ENCODE assay signal across 12 cellular contexts in genomic region chr20:57400262-57400701, GRCh38. TPM values are rescaled to one million over a fixed set of nuclear protein-coding genes. Genes with fewer than 3 reads are reported as not detected.
DNase-seq lines count a peak whose midpoint lies in the region; ATAC-seq and TF ChIP-seq lines count a peak whose summit lies in the region.
"Had no signal": no experiment of that assay in that cellular context is flagged by ENCODE, and none has a peak within 500 bp of the region (broad histone marks: within the 10 kb centered on the region; RNA-seq: fewer than 3 reads in every experiment).

No MANE protein-coding gene starts in this region.

- peaks cover 0 to 19% of the 10 kb centered on the region in 2 donors for H3K27me3 Mint-ChIP-seq in CD8-positive, alpha-beta memory T cell

- no peak overlapping the region for H2BK15ac ChIP-seq in IMR-90 (ENCODE audit: low read depth, low read length)

- no peak overlapping the region for H3K27ac ChIP-seq in CD8-positive, alpha-beta memory T cell (ENCODE audit: low read depth, low read length)
- no peak overlapping the region for H3K27ac ChIP-seq in IMR-90 (ENCODE audit: insufficient read depth, low read length)
- H3K27ac ChIP-seq in osteoblast (ENCODE audit: low read depth, low read length): no peak overlapping the region
- no peak overlapping the region for H3K27ac ChIP-seq in smooth muscle cell (ENCODE audit: low read depth)

- dilution Hi-C loops in IMR-90 (cut with HindIII; ENCODE audit: low sequenced_read_pairs, unreplicated experiment): no loop called here

- peaks cover 72% of the 10 kb centered on the region for H3K36me3 ChIP-seq in CD8-positive, alpha-beta memory T cell (ENCODE audit: insufficient read depth, low read length)
- peaks cover 27% of the 10 kb centered on the region for H3K36me3 ChIP-seq in IMR-90 (ENCODE audit: control insufficient read depth, insufficient read depth, low read length)
- H3K36me3 ChIP-seq in osteoblast (ENCODE audit: insufficient read depth, low read length): no peaks in the 10 kb centered on the region
- H3K36me3 ChIP-seq in smooth muscle cell (ENCODE audit: low read depth): no peaks in the 10 kb centered on the region

- H4K20me1 ChIP-seq in IMR-90 (ENCODE audit: insufficient read depth, low read length) (no peaks in the 10 kb centered on the region; the same call in 1 of the 2 replicates), osteoblast (ENCODE audit: insufficient read depth, low read length) (no peaks in the 10 kb centered on the region), smooth muscle cell (ENCODE audit: low read depth) (peaks cover 13% of the 10 kb centered on the region)

- H4K91ac ChIP-seq in IMR-90 (ENCODE audit: insufficient read depth, low read depth, low read length): no peak overlapping the region

- H3K4me3 ChIP-seq in CD8-positive, alpha-beta memory T cell (ENCODE audit: low read length): peak overlapping the region; percentile 50
- H3K4me3 ChIP-seq in IMR-90 (ENCODE audit: insufficient read depth, low read depth, low read length): no peak overlapping the region
- no peak overlapping the region for H3K4me3 ChIP-seq in choroid plexus epithelial cell (ENCODE audit: low read depth, low read length)
- no peak overlapping the region for H3K4me3 ChIP-seq in osteoblast (ENCODE audit: insufficient read depth, low read length)
- H3K4me3 ChIP-seq in smooth muscle cell: no peak overlapping the region

- no peak overlapping the region for H2BK5ac ChIP-seq in IMR-90 (ENCODE audit: low read depth, low read length, poor library complexity, severe bottlenecking)

- no peaks in the 10 kb centered on the region for H3K79me2 ChIP-seq in osteoblast (ENCODE audit: insufficient read depth, low read length)
- no peaks in the 10 kb centered on the region for H3K79me2 ChIP-seq in smooth muscle cell (ENCODE audit: low read depth)

- H2AK9ac ChIP-seq in IMR-90 (replicated peaks; ENCODE audit: low read depth, low read length, poor library complexity): no peak overlapping the region

- no peak overlapping the region for H3K4me2 ChIP-seq in IMR-90 (ENCODE audit: low read depth, low read length)
- no peak overlapping the region for H3K4me2 ChIP-seq in osteoblast (ENCODE audit: insufficient read depth, low read length)
- H3K4me2 ChIP-seq in smooth muscle cell: no peak overlapping the region

- H3K79me1 ChIP-seq in IMR-90 (ENCODE audit: low read depth in 1 of 2, low read length in 2 of 2): peaks cover 0 to 3% of the 10 kb centered on the region in 2 experiments; a peak in 1 of 4 replicates

- no peak overlapping the region for H3K4ac ChIP-seq in IMR-90 (ENCODE audit: low read depth, low read length)

- H4K5ac ChIP-seq in IMR-90 (ENCODE audit: low read depth, low read length): no peak overlapping the region

- H3K18ac ChIP-seq in IMR-90 (ENCODE audit: low read depth, low read length): no peak overlapping the region

- in situ Hi-C loops in IMR-90 (cut with MboI; ENCODE audit: low sequenced_read_pairs): no loop called here

- intact Hi-C loops in IMR-90 (cut with micrococcal nuclease): no loop called here

- H3F3A ChIP-seq in smooth muscle cell (ENCODE audit: low read depth): no peaks in the 10 kb centered on the region

- H3K27ac Mint-ChIP-seq in CD8-positive, alpha-beta memory T cell: peak overlapping the region in 7 of 8 donors; percentile 47 to 100 (median 98)

- H3K4me1 ChIP-seq in CD8-positive, alpha-beta memory T cell (ENCODE audit: insufficient read depth, low read length): peaks cover 91% of the 10 kb centered on the region
- H3K4me1 ChIP-seq in IMR-90 (ENCODE audit: control insufficient read depth, insufficient read depth, low read length): peaks cover 6% of the 10 kb centered on the region; the same call in 1 of the 2 replicates
- no peaks in the 10 kb centered on the region for H3K4me1 ChIP-seq in osteoblast (ENCODE audit: insufficient read depth, low read length)
- peaks cover 3% of the 10 kb centered on the region for H3K4me1 ChIP-seq in smooth muscle cell (ENCODE audit: low read depth)

- H3K27me3 ChIP-seq in CD8-positive, alpha-beta memory T cell (ENCODE audit: insufficient read depth, low read length, poor library complexity, severe bottlenecking): no peaks in the 10 kb centered on the region
- H3K27me3 ChIP-seq in IMR-90 (ENCODE audit: control insufficient read depth, insufficient read depth, low read length) (no peaks in the 10 kb centered on the region), osteoblast (ENCODE audit: insufficient read depth, low read length) (no peaks in the 10 kb centered on the region), smooth muscle cell (ENCODE audit: low read depth) (no peaks in the 10 kb centered on the region)

- peaks cover 0 to 3% (median 0%) of the 10 kb centered on the region in 5 donors for H3K9me3 Mint-ChIP-seq in CD8-positive, alpha-beta memory T cell
- H3K9me3 Mint-ChIP-seq: T-helper 1 cell treated with Interleukin-12 subunit alpha and Interleukin-12 subunit beta and Interleukin-4 antibody, amounts not matched to agents 30 μg/mL and 1 μg/mL, for 36 hours had no signal

- DNase-seq in CD8-positive, alpha-beta memory T cell: peak in 2 of 5 donors; percentile 33 to 44
- no peak for DNase-seq in IMR-90
- DNase-seq in choroid plexus epithelial cell (ENCODE audit: low read depth): no peak
- peak; percentile 84 for DNase-seq in osteoblast (ENCODE audit: insufficient read length, low spot score, missing footprints)
- no peak for DNase-seq in smooth muscle cell (lab: John Stamatoyannopoulos, UW; ENCODE audit: unreplicated experiment)
- DNase-seq in effector CD4-positive, alpha-beta T cell: no peak
- DNase-seq in hypothalamus (lab: John Stamatoyannopoulos, UW): no peak
- no peak for DNase-seq in kidney glomerular epithelial cell (lab: John Stamatoyannopoulos, UW)
- DNase-seq: activated effector memory CD4-positive, alpha-beta T cell treated with Interleukin-2 at 50 U/mL for 16 hours; islet precursor cell; NCI-H748 treated with DMSO at 0.1 percent for 48 hours had no signal

- no peaks in the 10 kb centered on the region for H3K9me3 ChIP-seq in CD8-positive, alpha-beta memory T cell (ENCODE audit: low read length)
- H3K9me3 ChIP-seq in IMR-90 (ENCODE audit: control insufficient read depth, insufficient read depth, low read length) (no peaks in the 10 kb centered on the region), osteoblast (ENCODE audit: low read depth, low read length) (no peaks in the 10 kb centered on the region), smooth muscle cell (replicated peaks; ENCODE audit: low read depth) (no peaks in the 10 kb centered on the region)

- no peak overlapping the region for H3K23ac ChIP-seq in IMR-90 (ENCODE audit: low read depth, low read length)

- TF ChIP-seq RAD21 in IMR-90 (IDR thresholded peaks at IDR 0.05; ENCODE audit: low read length): no peak

- WGBS in IMR-90 (ENCODE audit: extremely low coverage in 2 of 2, insufficient read length in 1 of 2), 2 experiments: 96% methylated on average over 4 of the region's 11 CpGs; no CpG with 5 or more reads in 1 of the 2 experiments
- WGBS in smooth muscle cell (ENCODE audit: low lambda C conversion rate): 92% methylated on average over 11 of the region's 11 CpGs

- no TSS peak for BruUV-seq in IMR-90 (replicated peaks; lab: Mats Ljungman, UMichigan)

- peaks cover 71 to 99% (median 72%) of the 10 kb centered on the region in 3 donors for H3K4me1 Mint-ChIP-seq in CD8-positive, alpha-beta memory T cell

- no peak overlapping the region for H2AK5ac ChIP-seq in IMR-90 (ENCODE audit: low read depth, low read length)

- CTCF ChIA-PET in CD8-positive, alpha-beta memory T cell (lab: Charles Lee): interaction anchor here (1.5 to 7.5 kb wide), 3 partner anchors 10 to 32 kb away, joined by 4 to 67 read pairs (median 46); partner anchors contain the start of gene RBM38
- CTCF ChIA-PET in IMR-90 (lab: Yijun Ruan, JAX): interaction anchor here (0.6 kb wide), 1 partner anchor 27 kb away, joined by 3 read pairs; no protein-coding TSS in a partner anchor

- no peak for TF ChIP-seq POLR2A in IMR-90 (IDR thresholded peaks at IDR 0.05; ENCODE audit: low read depth, low read length)

- ATAC-seq in IMR-90 (ENCODE audit: low read depth): no peak

- no peaks in the 10 kb centered on the region for H3K9me1 ChIP-seq in IMR-90 (ENCODE audit: insufficient read depth, low read length)

- peaks cover 9 to 94% (median 10%) of the 10 kb centered on the region in 3 donors for H3K36me3 Mint-ChIP-seq in CD8-positive, alpha-beta memory T cell

- POLR2A ChIA-PET in CD8-positive, alpha-beta memory T cell (lab: Charles Lee): no interaction called here
- POLR2A ChIA-PET in IMR-90 (lab: Charles Lee; ENCODE audit: unreplicated experiment): no interaction called here

- peak overlapping the region; percentile 11 to 88 (median 75) for H3K4me3 Mint-ChIP-seq in CD8-positive, alpha-beta memory T cell

- H3K9ac ChIP-seq in IMR-90 (ENCODE audit: low read depth, low read length) (no peak overlapping the region), smooth muscle cell (ENCODE audit: low read depth) (no peak overlapping the region)

- H2BK120ac ChIP-seq in IMR-90 (ENCODE audit: low read depth, low read length): no peak overlapping the region

- no peak overlapping the region for H3K56ac ChIP-seq in IMR-90 (ENCODE audit: extremely low read depth, insufficient read depth, low read length)

- peak overlapping the region; percentile 32 for H2AFZ ChIP-seq in IMR-90 (replicated peaks; ENCODE audit: low read length, poor library complexity)
- no peak overlapping the region for H2AFZ ChIP-seq in osteoblast (ENCODE audit: low read length)
- H2AFZ ChIP-seq in smooth muscle cell (ENCODE audit: low read depth): no peak overlapping the region

- H2BK20ac ChIP-seq in IMR-90 (ENCODE audit: low read depth, low read length): no peak overlapping the region

- no peak overlapping the region for H3K14ac ChIP-seq in IMR-90 (replicated peaks; ENCODE audit: low read depth, low read length)

- TF ChIP-seq CTCF in IMR-90 (conservative IDR thresholded peaks at IDR 0.05; ENCODE audit: low read depth, low read length): no peak
- peak; percentile 16 for TF ChIP-seq CTCF in choroid plexus epithelial cell (conservative IDR thresholded peaks at IDR 0.05; ENCODE audit: low read depth, low read length)
- peak; percentile 10 for TF ChIP-seq CTCF in osteoblast (IDR thresholded peaks at IDR 0.05; ENCODE audit: extremely low read depth, low read depth, low read length)
- TF ChIP-seq CTCF in smooth muscle cell (IDR thresholded peaks at IDR 0.05; ENCODE audit: borderline replicate concordance, insufficient read depth, poor library complexity, severe bottlenecking): no peak

- H4K8ac ChIP-seq in IMR-90 (ENCODE audit: low read depth in 2 of 2, low read length in 2 of 2): no peak overlapping the region

RNA-seq across cellular contexts. Expression of gene RBM38, which starts 9.1 kb away (rescaled TPM):
- 100 to 1,000 TPM; 101 to 107 TPM for total RNA-seq in CD8-positive, alpha-beta memory T cell
- polyA plus RNA-seq in CD8-positive, alpha-beta memory T cell: 94.4 TPM
- total RNA-seq in IMR-90 (2012; rRNA removed) (5.2 and 6.9 TPM in 2 replicates), osteoblast (2.1 and 2.9 TPM in 2 replicates), smooth muscle cell (12.7 and 15.2 TPM in 2 replicates)
- polyA plus RNA-seq in IMR-90 (2012; rRNA removed) (11.9 and 14.6 TPM in 2 replicates), smooth muscle cell (12.0 and 15.7 TPM in 2 replicates)
- 9.7 and 20.7 TPM in 2 replicates for polyA plus RNA-seq in IMR-90 (2012; cell fraction: cytosol; rRNA removed)
- polyA plus RNA-seq in IMR-90 (2012; cell fraction: nucleus; rRNA removed; ENCODE audit: low replicate concordance): 10.0 and 19.1 TPM in 2 replicates

RNA-seq across cellular contexts. Expression of gene RAE1, which starts 49.2 kb away (rescaled TPM):
- total RNA-seq in CD8-positive, alpha-beta memory T cell: 10 to 100 TPM; 50.2 to 52.8 TPM
- polyA plus RNA-seq in CD8-positive, alpha-beta memory T cell: 40.7 TPM
- 32.5 and 32.8 TPM in 2 replicates for total RNA-seq in IMR-90 (2012; rRNA removed)
- 58.4 and 80.5 TPM in 2 replicates for polyA plus RNA-seq in IMR-90 (2012; rRNA removed)
- 15.2 and 24.2 TPM in 2 replicates for polyA plus RNA-seq in IMR-90 (2012; cell fraction: cytosol; rRNA removed)
- 21.6 and 70.1 TPM in 2 replicates for polyA plus RNA-seq in IMR-90 (2012; cell fraction: nucleus; rRNA removed; ENCODE audit: low replicate concordance)
- total RNA-seq in osteoblast: 22.7 and 24.6 TPM in 2 replicates
- 34.9 and 35.6 TPM in 2 replicates for total RNA-seq in smooth muscle cell
- 53.5 and 61.7 TPM in 2 replicates for polyA plus RNA-seq in smooth muscle cell

Comparison
In these comparisons a context has a peak if more than half of its experiments do, and no peak if none do; other contexts are left out.
1. CTCF ChIP-seq: peak in choroid plexus epithelial cell (single experiment) and osteoblast (single experiment); none in IMR-90 (single experiment) and smooth muscle cell (single experiment).